Comparison of ENCODE assay signal across 8 cellular contexts in the genomic region with DNA sequence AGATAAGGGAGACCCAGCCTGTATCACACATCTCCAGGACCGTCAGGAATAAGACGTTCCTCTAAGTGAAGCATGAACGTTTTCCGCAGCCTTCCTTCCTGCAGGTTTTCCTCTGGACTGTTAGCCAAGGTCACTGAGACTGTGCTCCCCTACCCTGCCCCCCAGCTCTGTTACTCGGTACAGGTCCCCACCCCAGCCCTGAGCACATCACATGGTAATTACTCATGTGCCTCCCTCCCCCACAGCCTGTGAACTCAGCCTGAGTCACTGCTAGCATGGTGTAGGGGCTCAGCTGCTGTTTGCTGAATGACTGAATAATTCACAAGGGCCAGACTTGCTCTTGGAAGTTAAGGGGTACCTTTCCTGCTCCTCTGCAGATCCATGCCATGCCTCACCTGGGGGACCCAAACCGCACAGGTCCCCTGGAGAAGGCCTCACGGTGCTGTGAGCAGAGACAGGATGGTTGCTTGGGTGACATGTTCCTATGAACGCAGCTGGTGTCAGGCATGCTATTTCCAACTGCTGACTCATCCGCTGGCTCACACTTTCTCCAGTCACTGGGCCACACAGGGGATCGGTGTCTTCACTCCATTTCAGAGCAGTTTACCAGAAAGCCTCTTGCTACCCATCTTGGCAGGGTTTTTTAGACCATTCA.
DNase-seq lines count a peak whose midpoint lies in the region; ATAC-seq lines count a peak whose summit lies in the region.

No MANE protein-coding gene starts in this region.

- peak overlapping the region; percentile 46 for H3K4me3 Mint-ChIP-seq in activated naive CD8-positive, alpha-beta T cell

- DNase-seq in activated gamma-delta T cell treated with Interleukin-2 at 50 U/mL for 16 hours (peak; percentile 54), activated gamma-delta T cell (lab: John Stamatoyannopoulos, UW) (no peak), SHP77 (lab: John Stamatoyannopoulos, UW) (peak; percentile 58 to 83), cardiac septum (ENCODE audit: low spot score) (peak; percentile 87), skeletal muscle cell (ENCODE audit: low read depth) (peak; percentile 87), NCI-H1092 treated with DMSO at 0.1 percent for 48 hours (lab: John Stamatoyannopoulos, UW) (no peak)

- H3K27ac Mint-ChIP-seq in activated naive CD8-positive, alpha-beta T cell = peak overlapping the region; percentile 89

- no peak for ATAC-seq in GM21529 (IDR thresholded peaks at IDR 0.05; ENCODE audit: unreplicated experiment)

- intact Hi-C loops in cardiac septum (cut with DNase I) = no loop called here

- H3K4me1 Mint-ChIP-seq in activated naive CD8-positive, alpha-beta T cell (ENCODE audit: low read depth) = peaks cover 44% of the 10 kb centered on the region

- no peaks in the 10 kb centered on the region for H3K9me3 Mint-ChIP-seq in activated naive CD8-positive, alpha-beta T cell (ENCODE audit: low read depth)

- H3K4me3 ChIP-seq in skeletal muscle cell (ENCODE audit: low read depth, low read length) = peak overlapping the region; percentile 35

- H3K36me3 Mint-ChIP-seq in activated naive CD8-positive, alpha-beta T cell = no peaks in the 10 kb centered on the region

- H3K27me3 Mint-ChIP-seq in activated naive CD8-positive, alpha-beta T cell = no peaks in the 10 kb centered on the region

Comparison
In these comparisons a context has a peak if more than half of its experiments do, and no peak if none do; other contexts are left out.
1. DNase-seq: peak in activated gamma-delta T cell treated with Interleukin-2 at 50 U/mL for 16 hours (single experiment), SHP77 (2 of 2), cardiac septum (single experiment) and skeletal muscle cell (single experiment); none in activated gamma-delta T cell (single experiment) and NCI-H1092 treated with DMSO at 0.1 percent for 48 hours (single experiment).